Comparison of ENCODE assay signal across 7 cellular contexts in genomic region chr19:55625004-55625326, GRCh38. TPM values are rescaled to one million over a fixed set of nuclear protein-coding genes. Genes with fewer than 3 reads are reported as not detected.
DNase-seq lines count a peak whose midpoint lies in the region; ATAC-seq and TF ChIP-seq lines count a peak whose summit lies in the region.

No MANE protein-coding gene starts in this region.

- peak overlapping the region; percentile 56 for H2AFZ ChIP-seq in hepatocyte

- peak overlapping the region; percentile 94 for H3K4me3 Mint-ChIP-seq in activated B cell treated with CpG ODN at 0.5 μM for 24 hours

- H3K4me1 Mint-ChIP-seq in activated B cell treated with CpG ODN at 0.5 μM for 24 hours = peaks cover 17% of the 10 kb centered on the region

- H3K9me3 ChIP-seq in HEK293 (ENCODE audit: control insufficient read depth, insufficient read depth, low read depth, low read length) (no peaks in the 10 kb centered on the region), hepatocyte (ENCODE audit: low read depth) (no peaks in the 10 kb centered on the region), spleen (no peaks in the 10 kb centered on the region)

- peak overlapping the region; percentile 79 for H3K4me2 ChIP-seq in hepatocyte

- peak overlapping the region; percentile 88 for H3K4me3 ChIP-seq in HEK293 (ENCODE audit: low read depth, low read length)
- peak overlapping the region; percentile 32 for H3K4me3 ChIP-seq in hepatocyte
- H3K4me3 ChIP-seq in spleen = peak overlapping the region; percentile 25 to 77 (median 44)

- H3K36me3 Mint-ChIP-seq in activated B cell treated with CpG ODN at 0.5 μM for 24 hours (ENCODE audit: low read depth) = peaks cover 14% of the 10 kb centered on the region

- H3K27me3 ChIP-seq in hepatocyte (no peaks in the 10 kb centered on the region), spleen (replicated peaks in 1 of 7) (no peaks in the 10 kb centered on the region)

- no peak for ATAC-seq in activated B cell treated with CpG ODN at 0.5 μM for 24 hours (ENCODE audit: low read depth)
- ATAC-seq in HG02938 (IDR thresholded peaks at IDR 0.05; ENCODE audit: unreplicated experiment) = no peak

- DNase-seq in activated B cell treated with CpG ODN at 0.5 μM for 24 hours (no peak), hepatocyte (ENCODE audit: low spot score) (no peak), spleen (no peak), mesenteric fat pad (ENCODE audit: low spot score) (no peak)
- no peak for DNase-seq in activated CD8-positive, alpha-beta memory T cell treated with anti-CD3 and anti-CD28 coated beads, Interleukin-2, amount 50 U/mL, for 48 hours

- H3K27me3 Mint-ChIP-seq in activated B cell treated with CpG ODN at 0.5 μM for 24 hours = no peaks in the 10 kb centered on the region

- peaks cover 5% of the 10 kb centered on the region for H4K20me1 ChIP-seq in hepatocyte (ENCODE audit: insufficient read depth, poor library complexity, severe bottlenecking)

- CTCF ChIA-PET in HEK293 (lab: Yijun Ruan, JAX) = interaction anchor here (0.5 to 5.3 kb wide), 21 partner anchors 8 to 608 kb away, joined by 3 to 30 read pairs (median 5); partner anchors contain the start of gene ZNF865
- CTCF ChIA-PET in activated B cell treated with CpG ODN at 0.5 μM for 24 hours (lab: Charles Lee) = interaction anchor here (0.8 to 2.2 kb wide), 6 partner anchors 9 to 157 kb away, joined by 3 to 12 read pairs (median 6); partner anchors contain the start of gene ZNF865

- H3K9me2 ChIP-seq in hepatocyte (replicated peaks; ENCODE audit: insufficient read depth) = no peaks in the 10 kb centered on the region

- H3K79me2 ChIP-seq in hepatocyte = peaks cover 14% of the 10 kb centered on the region

- no peaks in the 10 kb centered on the region for H3K9me3 Mint-ChIP-seq in activated B cell treated with CpG ODN at 0.5 μM for 24 hours

- POLR2A ChIA-PET in HEK293 (lab: Yijun Ruan, JAX) = interaction anchor here (0.6 to 9.1 kb wide), 35 partner anchors 8 to 1161 kb away, joined by 3 to 75 read pairs (median 4); partner anchors contain the start of genes CCDC106, DNAAF3, FIZ1 and ISOC2
- POLR2A ChIA-PET in activated B cell treated with CpG ODN at 0.5 μM for 24 hours (lab: Charles Lee) = interaction anchor here (0.6 to 4.0 kb wide), 19 partner anchors 8 to 543 kb away, joined by 3 to 53 read pairs (median 5); partner anchors contain the start of genes CCDC106, FIZ1, PPP6R1 and U2AF2

- TF ChIP-seq CTCF in HEK293 (tag by site-specific recombination; IDR thresholded peaks at IDR 0.05) (no peak), activated B cell treated with CpG ODN at 0.5 μM for 24 hours (IDR thresholded peaks at IDR 0.05) (no peak), hepatocyte (IDR thresholded peaks at IDR 0.05; ENCODE audit: poor library complexity) (no peak), spleen (IDR thresholded peaks at IDR 0.05 in 8 of 11, conservative IDR thresholded peaks at IDR 0.05 in 3 of 11) (no peak)

- peak overlapping the region; percentile 97 for H3K27ac Mint-ChIP-seq in activated B cell treated with CpG ODN at 0.5 μM for 24 hours

- intact Hi-C loops in activated B cell treated with CpG ODN at 0.5 μM for 24 hours (cut with micrococcal nuclease) (loop anchor here (2.0 kb wide), 1 partner anchor 240 kb away; the partner anchor contains the start of genes RPL28 and TMEM238), spleen (cut with DNase I; ENCODE audit: low total_unique reads) (no loop called here)

- no peak for TF ChIP-seq POLR2A in spleen (IDR thresholded peaks at IDR 0.05)

- peaks cover 5% of the 10 kb centered on the region for H3K4me1 ChIP-seq in HEK293 (ENCODE audit: control insufficient read depth, insufficient read depth, low read length)
- peaks cover 4% of the 10 kb centered on the region for H3K4me1 ChIP-seq in hepatocyte (ENCODE audit: insufficient read depth)
- H3K4me1 ChIP-seq in spleen = peaks cover 0 to 68% (median 36%) of the 10 kb centered on the region in 6 donors

- H3K27ac ChIP-seq in HEK293 (ENCODE audit: extremely low read depth, low read depth, low read length) (peak overlapping the region; percentile 10; the same call in 1 of the 2 replicates), hepatocyte (peak overlapping the region; percentile 93), spleen (peak overlapping the region; percentile 92 to 98 (median 94))

- 73% methylated on average over 11 of the region's 11 CpGs for WGBS in hepatocyte (ENCODE audit: low lambda C conversion rate, missing lambda C conversion rate)
- 42 to 52% (median 45%) methylated on average over 11 of the region's 11 CpGs for WGBS in spleen, 5 donors

- peaks cover 0 to under 1% of the 10 kb centered on the region in 2 experiments; a peak in 1 of 3 replicates for H3K36me3 ChIP-seq in HEK293 (ENCODE audit: control insufficient read depth in 2 of 2, insufficient read depth in 1 of 2, low read length in 2 of 2)
- H3K36me3 ChIP-seq in hepatocyte (replicated peaks; ENCODE audit: insufficient read depth, low read depth) = no peaks in the 10 kb centered on the region
- peaks cover 0 to 25% (median 8%) of the 10 kb centered on the region in 6 donors for H3K36me3 ChIP-seq in spleen

TF ChIP-seq in HEK293, 187 proteins besides CTCF, POLR2A, EP300 and RAD21 (continues in another document):
- TF ChIP-seq ZBTB11 (tag by site-specific recombination; conservative IDR thresholded peaks at IDR 0.05; ENCODE audit: low read depth) = 0 out of 2 replicates have a peak, but pooled peaks have one; percentile 4
- no peak for TF ChIP-seq SCRT1 (tag by site-specific recombination; IDR thresholded peaks at IDR 0.05; ENCODE audit: borderline replicate concordance)
- no peak for TF ChIP-seq ZSCAN30 (tag by site-specific recombination; IDR thresholded peaks at IDR 0.05)
- 0 out of 2 replicates have a peak, but pooled peaks have one; percentile 1 for TF ChIP-seq SCRT2 (tag by site-specific recombination; IDR thresholded peaks at IDR 0.05)

RNA-seq across cellular contexts. Expression of gene ZNF784, which starts 0.6 kb away (rescaled TPM):
- total RNA-seq in activated B cell treated with CpG ODN at 0.5 μM for 24 hours = 8.7 and 8.9 TPM in 2 replicates
- 6.7 and 7.2 TPM in 2 replicates for total RNA-seq in hepatocyte
- polyA plus RNA-seq in hepatocyte = 5.5 and 10.0 TPM in 2 replicates
- 1 to 10 TPM; 4.0 to 10.0 (median 7.1) TPM for total RNA-seq in spleen
- 1 to 10 TPM; 3.3 to 7.6 (median 5.6) TPM for polyA plus RNA-seq in spleen
- 4.5 TPM for total RNA-seq in mesenteric fat pad

RNA-seq across cellular contexts. Expression of gene ZNF580, which starts 15.8 kb away (rescaled TPM):
- total RNA-seq in activated B cell treated with CpG ODN at 0.5 μM for 24 hours (55.0 and 81.2 TPM in 2 replicates), hepatocyte (6.1 and 10.1 TPM in 2 replicates), spleen (10 to 100 TPM; 25.4 to 58.7 (median 31.7) TPM), mesenteric fat pad (39.6 TPM)
- polyA plus RNA-seq in hepatocyte (53.8 and 71.5 TPM in 2 replicates), spleen (10 to 100 TPM; 18.9 to 36.7 (median 33.3) TPM)

RNA-seq across cellular contexts. Expression of gene ZNF581, which starts 18.5 kb away (rescaled TPM):
- 42.7 and 46.5 TPM in 2 replicates for total RNA-seq in activated B cell treated with CpG ODN at 0.5 μM for 24 hours
- 12.2 and 17.3 TPM in 2 replicates for total RNA-seq in hepatocyte
- polyA plus RNA-seq in hepatocyte = 14.2 and 22.5 TPM in 2 replicates
- total RNA-seq in spleen = 10 to 100 TPM; 21.4 to 34.9 (median 27.2) TPM
- 10 to 100 TPM; 39.8 to 46.5 (median 43.6) TPM for polyA plus RNA-seq in spleen
- total RNA-seq in mesenteric fat pad = 11.3 TPM

RNA-seq across cellular contexts. Expression of gene ZNF865, which starts 19.5 kb away (rescaled TPM):
- total RNA-seq in activated B cell treated with CpG ODN at 0.5 μM for 24 hours = 17.2 and 18.9 TPM in 2 replicates
- total RNA-seq in hepatocyte = 3.0 and 3.1 TPM in 2 replicates
- 1.7 and 2.2 TPM in 2 replicates for polyA plus RNA-seq in hepatocyte
- 10 to 100 TPM; 12.2 to 23.3 (median 17.8) TPM for total RNA-seq in spleen
- 10 to 100 TPM in 1 of 3 donors, 1 to 10 TPM in 2; 4.8 to 10.4 (median 5.3) TPM for polyA plus RNA-seq in spleen
- 12.0 TPM for total RNA-seq in mesenteric fat pad

RNA-seq across cellular contexts. Expression of gene CCDC106, which starts 23.0 kb away (rescaled TPM):
- total RNA-seq in activated B cell treated with CpG ODN at 0.5 μM for 24 hours (14.0 and 14.4 TPM in 2 replicates), hepatocyte (13.0 and 18.3 TPM in 2 replicates), spleen (10 to 100 TPM; 11.9 to 23.4 (median 14.4) TPM), mesenteric fat pad (16.4 TPM)
- polyA plus RNA-seq in hepatocyte (30.5 and 31.7 TPM in 2 replicates), spleen (10 to 100 TPM; 26.7 to 40.1 (median 37.8) TPM)

Comparison
In these comparisons a context has a peak if more than half of its experiments do, and no peak if none do; other contexts are left out.
1. H3K27ac ChIP-seq: peak in every context shown above with its lines; median percentile 94 in spleen; 93 in hepatocyte; 10 in HEK293.
2. H3K4me3 ChIP-seq: peak in every context shown above with its lines; median percentile 88 in HEK293; 44 in spleen; 32 in hepatocyte.